Comparison of ENCODE assay signal across 34 cellular contexts in the genomic region with DNA sequence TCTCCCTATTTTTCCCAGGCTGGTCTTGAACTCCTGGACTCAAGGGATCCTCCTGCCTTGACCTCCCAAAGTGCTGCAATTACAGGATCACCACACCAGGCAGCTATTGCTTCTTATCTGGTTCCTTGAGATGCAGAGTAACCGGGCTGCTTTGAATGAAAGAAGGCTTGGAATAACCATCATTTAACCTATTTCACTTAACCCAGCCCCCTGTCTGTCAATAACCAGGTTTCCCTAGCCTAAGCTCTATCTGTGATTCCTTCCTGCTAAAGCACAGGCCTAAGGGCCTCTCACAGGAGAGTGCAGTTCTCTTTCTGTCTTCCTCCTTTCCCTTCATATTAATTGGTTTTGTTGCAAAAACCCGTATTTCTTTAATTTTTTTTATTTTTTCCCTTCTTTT.
"Had no signal": no experiment of that assay in that cellular context is flagged by ENCODE, and none has a peak within 500 bp of the region (broad histone marks: within the 10 kb centered on the region; RNA-seq: fewer than 3 reads in every experiment).

No MANE protein-coding gene starts in this region.

- H3K4me1 Mint-ChIP-seq: activated CD4-positive, alpha-beta T cell treated with anti-CD3 and anti-CD28 coated beads for 36 hours; activated CD4-positive, alpha-beta T cell treated with anti-CD3 and anti-CD28 coated beads, Interleukin-2, amount 10 ng/mL, durations not matched to agents 24 days and 14 days; activated CD8-positive, alpha-beta memory T cell treated with anti-CD3 and anti-CD28 coated beads, Interleukin-2, amount 10 ng/mL, durations not matched to agents 7 days and 5 days; activated naive CD4-positive, alpha-beta T cell treated with anti-CD3 and anti-CD28 coated beads, Interleukin-2, amount 50 U/mL, for 24 hours; activated naive CD8-positive, alpha-beta T cell treated with anti-CD3 and anti-CD28 coated beads for 36 hours; activated naive CD8-positive, alpha-beta T cell treated with anti-CD3 and anti-CD28 coated beads, Interleukin-2, amount 50 U/mL, for 24 hours; T-helper 17 cell had no signal

- H3K36me3 Mint-ChIP-seq: activated CD4-positive, alpha-beta memory T cell treated with anti-CD3 and anti-CD28 coated beads for 36 hours; activated CD8-positive, alpha-beta memory T cell treated with anti-CD3 and anti-CD28 coated beads, Interleukin-2, amount 10 ng/mL, durations not matched to agents 7 days and 5 days; activated naive CD8-positive, alpha-beta T cell treated with anti-CD3 and anti-CD28 coated beads for 36 hours had no signal

- ATAC-seq: activated CD4-positive, alpha-beta T cell treated with anti-CD3 and anti-CD28 coated beads for 36 hours; activated CD8-positive, alpha-beta memory T cell treated with anti-CD3 and anti-CD28 coated beads, Interleukin-2, amount 10 ng/mL, durations not matched to agents 7 days and 5 days; activated CD8-positive, alpha-beta T cell treated with anti-CD3 and anti-CD28 coated beads, Interleukin-2, amount 10 ng/mL, durations not matched to agents 7 days and 5 days; activated naive CD8-positive, alpha-beta T cell treated with anti-CD3 and anti-CD28 coated beads, Interleukin-2, amount 50 U/mL, for 24 hours; gastroesophageal sphincter; heart right ventricle; T-helper 17 cell had no signal

- H3K9me3 Mint-ChIP-seq: activated CD4-positive, alpha-beta T cell treated with anti-CD3 and anti-CD28 coated beads, Interleukin-2, amount 10 ng/mL, durations not matched to agents 24 days and 14 days; activated naive CD4-positive, alpha-beta T cell treated with anti-CD3 and anti-CD28 coated beads for 36 hours; activated naive CD8-positive, alpha-beta T cell treated with anti-CD3 and anti-CD28 coated beads for 36 hours; activated naive CD8-positive, alpha-beta T cell treated with anti-CD3 and anti-CD28 coated beads, Interleukin-2, amount 50 U/mL, for 24 hours; activated T-helper 1 cell treated with anti-CD3 and anti-CD28 coated beads, Interleukin-12 subunit alpha, Interleukin-12 subunit beta, Interleukin-2, Interleukin-4 antibody, amounts not matched to agents 30 ng/mL and 10 ng/mL and 1 ng/mL, durations not matched to agents 14 hours and 24 hours and 36 hours; activated T-helper 2 cell treated with anti-CD3 and anti-CD28 coated beads, Interferon-gamma antibody, Interleukin-2, Interleukin-4, amounts not matched to agents 10 μg/mL and 5 μg/mL and 100 μg/mL, durations not matched to agents 14 hours and 24 hours and 36 hours; brain; T-helper 2 cell treated with Interferon-gamma antibody and Interleukin-4, amounts not matched to agents 5 μg/mL and 100 μg/mL, for 36 hours had no signal

- DNase-seq: activated CD4-positive, alpha-beta memory T cell treated with anti-CD3 and anti-CD28 coated beads for 36 hours; activated CD4-positive, alpha-beta T cell treated with anti-CD3 and anti-CD28 coated beads for 36 hours; activated CD4-positive, alpha-beta T cell treated with anti-CD3 and anti-CD28 coated beads, Interleukin-2, amount 10 ng/mL, durations not matched to agents 24 days and 14 days; activated CD4-positive, CD25-positive, alpha-beta regulatory T cell; activated CD4-positive, CD25-positive, alpha-beta regulatory T cell treated with anti-CD3 and anti-CD28 coated beads, Interleukin-2, amount 50 U/mL, for 72 hours; activated CD8-positive, alpha-beta memory T cell treated with anti-CD3 and anti-CD28 coated beads, Interleukin-2, amount 10 ng/mL, durations not matched to agents 7 days and 5 days; activated CD8-positive, alpha-beta memory T cell treated with anti-CD3 and anti-CD28 coated beads, Interleukin-2, amount 50 U/mL, for 4 hours; activated CD8-positive, alpha-beta T cell treated with anti-CD3 and anti-CD28 coated beads, Interleukin-2, amount 10 ng/mL, durations not matched to agents 7 days and 5 days; activated effector memory CD4-positive, alpha-beta T cell treated with anti-CD3 and anti-CD28 coated beads, Interleukin-2, amount 50 U/mL, for 16 hours; activated naive CD4-positive, alpha-beta T cell treated with anti-CD3 and anti-CD28 coated beads for 36 hours; activated naive CD8-positive, alpha-beta T cell treated with anti-CD3 and anti-CD28 coated beads for 36 hours; activated naive CD8-positive, alpha-beta T cell treated with anti-CD3 and anti-CD28 coated beads, Interleukin-2, amount 50 U/mL, for 24 hours; activated T-cell treated with anti-CD3 and anti-CD28 coated beads, Interleukin-2, amount 50 U/mL, for 1 hour; activated T-cell treated with anti-CD3 and anti-CD28 coated beads, Interleukin-2, amount 50 U/mL, for 48 hours; adrenal gland; central memory CD4-positive, alpha-beta T cell; cerebellar nuclear complex; colonic mucosa; effector CD8-positive, alpha-beta T cell; esophagus squamous epithelium; foreskin melanocyte; heart right ventricle; T-helper 17 cell; T1000; WERI-Rb-1 had no signal

- H3K27me3 Mint-ChIP-seq: activated CD4-positive, alpha-beta memory T cell treated with anti-CD3 and anti-CD28 coated beads for 36 hours; activated CD4-positive, alpha-beta T cell treated with anti-CD3 and anti-CD28 coated beads, Interleukin-2, amount 10 ng/mL, durations not matched to agents 24 days and 14 days; activated CD8-positive, alpha-beta memory T cell treated with anti-CD3 and anti-CD28 coated beads, Interleukin-2, amount 10 ng/mL, durations not matched to agents 7 days and 5 days; activated naive CD4-positive, alpha-beta T cell treated with anti-CD3 and anti-CD28 coated beads, Interleukin-2, amount 50 U/mL, for 24 hours; activated naive CD8-positive, alpha-beta T cell treated with anti-CD3 and anti-CD28 coated beads, Interleukin-2, amount 50 U/mL, for 24 hours; brain; T-helper 17 cell had no signal

- H3K4me3 ChIP-seq: adrenal gland, ascending aorta, breast epithelium, cardiac muscle cell, colonic mucosa, esophagus squamous epithelium, gastroesophageal sphincter, heart right ventricle had no signal

- H3K36me3 ChIP-seq: adrenal gland, ascending aorta, breast epithelium, cardiac muscle cell, colonic mucosa, esophagus squamous epithelium, WERI-Rb-1 had no signal

- H3K27ac Mint-ChIP-seq: activated CD4-positive, alpha-beta memory T cell treated with anti-CD3 and anti-CD28 coated beads for 36 hours; activated CD4-positive, alpha-beta T cell treated with anti-CD3 and anti-CD28 coated beads for 36 hours; activated CD4-positive, alpha-beta T cell treated with anti-CD3 and anti-CD28 coated beads, Interleukin-2, amount 10 ng/mL, durations not matched to agents 24 days and 14 days; activated CD8-positive, alpha-beta memory T cell treated with anti-CD3 and anti-CD28 coated beads, Interleukin-2, amount 10 ng/mL, durations not matched to agents 7 days and 5 days; activated CD8-positive, alpha-beta T cell treated with anti-CD3 and anti-CD28 coated beads, Interleukin-2, amount 10 ng/mL, durations not matched to agents 7 days and 5 days; activated naive CD4-positive, alpha-beta T cell treated with anti-CD3 and anti-CD28 coated beads for 36 hours; activated naive CD4-positive, alpha-beta T cell treated with anti-CD3 and anti-CD28 coated beads, Interleukin-2, amount 50 U/mL, for 24 hours; activated naive CD8-positive, alpha-beta T cell treated with anti-CD3 and anti-CD28 coated beads for 36 hours; activated naive CD8-positive, alpha-beta T cell treated with anti-CD3 and anti-CD28 coated beads, Interleukin-2, amount 50 U/mL, for 24 hours; activated T-helper 1 cell treated with anti-CD3 and anti-CD28 coated beads, Interleukin-12 subunit alpha, Interleukin-12 subunit beta, Interleukin-2, Interleukin-4 antibody, amounts not matched to agents 30 ng/mL and 10 ng/mL and 1 ng/mL, durations not matched to agents 14 hours and 24 hours and 36 hours; activated T-helper 2 cell treated with anti-CD3 and anti-CD28 coated beads, Interferon-gamma antibody, Interleukin-2, Interleukin-4, amounts not matched to agents 10 μg/mL and 5 μg/mL and 100 μg/mL, durations not matched to agents 14 hours and 24 hours and 36 hours; T-helper 17 cell; T-helper 2 cell treated with Interferon-gamma antibody and Interleukin-4, amounts not matched to agents 5 μg/mL and 100 μg/mL, for 36 hours had no signal

- H3K4me3 Mint-ChIP-seq: activated CD4-positive, alpha-beta memory T cell treated with anti-CD3 and anti-CD28 coated beads for 36 hours; activated CD4-positive, alpha-beta T cell treated with anti-CD3 and anti-CD28 coated beads for 36 hours; activated CD4-positive, alpha-beta T cell treated with anti-CD3 and anti-CD28 coated beads, Interleukin-2, amount 10 ng/mL, durations not matched to agents 24 days and 14 days; activated CD8-positive, alpha-beta memory T cell treated with anti-CD3 and anti-CD28 coated beads, Interleukin-2, amount 10 ng/mL, durations not matched to agents 7 days and 5 days; activated CD8-positive, alpha-beta T cell treated with anti-CD3 and anti-CD28 coated beads, Interleukin-2, amount 10 ng/mL, durations not matched to agents 7 days and 5 days; activated naive CD4-positive, alpha-beta T cell treated with anti-CD3 and anti-CD28 coated beads for 36 hours; activated naive CD4-positive, alpha-beta T cell treated with anti-CD3 and anti-CD28 coated beads, Interleukin-2, amount 50 U/mL, for 24 hours; activated naive CD8-positive, alpha-beta T cell treated with anti-CD3 and anti-CD28 coated beads for 36 hours; activated naive CD8-positive, alpha-beta T cell treated with anti-CD3 and anti-CD28 coated beads, Interleukin-2, amount 50 U/mL, for 24 hours; activated T-helper 1 cell treated with anti-CD3 and anti-CD28 coated beads, Interleukin-12 subunit alpha, Interleukin-12 subunit beta, Interleukin-2, Interleukin-4 antibody, amounts not matched to agents 30 ng/mL and 10 ng/mL and 1 ng/mL, durations not matched to agents 14 hours and 24 hours and 36 hours; brain; T-helper 17 cell; T-helper 2 cell treated with Interferon-gamma antibody and Interleukin-4, amounts not matched to agents 5 μg/mL and 100 μg/mL, for 36 hours had no signal

- H3K27me3 ChIP-seq: adrenal gland, ascending aorta, breast epithelium, cardiac muscle cell, colonic mucosa, esophagus squamous epithelium, gastroesophageal sphincter, heart right ventricle had no signal
